8 cellular contexts compared by ENCODE assay signal in the genomic region with DNA sequence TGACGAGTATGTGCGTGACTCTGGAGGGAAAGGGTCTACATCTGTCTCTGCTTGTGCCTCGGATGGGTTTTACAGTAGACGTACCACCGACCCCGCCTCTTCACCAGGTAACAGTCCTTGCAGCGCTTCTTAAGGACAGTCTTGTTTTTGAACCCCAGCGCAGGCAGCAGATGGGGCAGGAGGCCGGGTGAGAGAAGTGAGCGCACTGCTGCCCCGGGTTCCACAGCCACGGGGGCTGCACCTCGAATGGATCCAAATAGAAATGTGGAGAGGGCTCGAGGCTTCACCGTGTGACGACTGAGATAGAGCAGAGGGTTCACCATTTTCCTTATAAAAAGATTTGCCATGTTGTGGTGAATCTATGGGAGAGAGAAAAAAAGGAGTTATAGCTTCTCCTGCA. TPM values are rescaled to one million over a fixed set of nuclear protein-coding genes. Genes with fewer than 3 reads are reported as not detected.
DNase-seq lines count a peak whose midpoint lies in the region; TF ChIP-seq lines count a peak whose summit lies in the region.
"Not testable (repeated sequence)": the region's sequence is repeated elsewhere in the genome, so short reads cannot be mapped to it uniquely, and the experiment has no call there.

No MANE protein-coding gene starts in this region.

- not testable (repeated sequence) for BruUV-seq in PC-9 (replicated peaks; lab: Mats Ljungman, UMichigan)

- H3K27me3 ChIP-seq in GM23248 (replicated peaks; ENCODE audit: insufficient read depth); PC-9 (ENCODE audit: insufficient read depth, low read depth); right atrium auricular region; muscle layer of duodenum (ENCODE audit: low read depth, low read length); skeletal muscle satellite cell (ENCODE audit: control insufficient read depth, insufficient read depth, low read length): not testable (repeated sequence)

- H3K36me3 Mint-ChIP-seq in activated T-helper 1 cell treated with anti-CD3 and anti-CD28 coated beads, Interleukin-12 subunit alpha, Interleukin-12 subunit beta, Interleukin-2, Interleukin-4 antibody, amounts not matched to agents 30 ng/mL and 10 ng/mL and 1 ng/mL, durations not matched to agents 14 hours and 24 hours and 36 hours (ENCODE audit: low read depth), result peaks cover 45% of the 10 kb centered on the region

- peak overlapping the region; percentile 90 for H3K4me3 ChIP-seq in GM23248
- peak overlapping the region; percentile 70 for H3K4me3 ChIP-seq in PC-9
- H3K4me3 ChIP-seq in coronary artery, result peak overlapping the region; percentile 91
- H3K4me3 ChIP-seq in right atrium auricular region, result peak overlapping the region; percentile 88 to 93
- peak overlapping the region; percentile 68 to 96 for H3K4me3 ChIP-seq in muscle layer of duodenum (ENCODE audit: low read depth in 1 of 2, low read length in 2 of 2)
- H3K4me3 ChIP-seq in skeletal muscle satellite cell (ENCODE audit: low read length), result peak overlapping the region; percentile 99

- H3K27ac Mint-ChIP-seq in activated T-helper 1 cell treated with anti-CD3 and anti-CD28 coated beads, Interleukin-12 subunit alpha, Interleukin-12 subunit beta, Interleukin-2, Interleukin-4 antibody, amounts not matched to agents 30 ng/mL and 10 ng/mL and 1 ng/mL, durations not matched to agents 14 hours and 24 hours and 36 hours, result peak overlapping the region; percentile 53

- H3K36me3 ChIP-seq in GM23248 (ENCODE audit: low read depth), result not testable (repeated sequence)
- peaks cover 27% of the 10 kb centered on the region for H3K36me3 ChIP-seq in PC-9 (ENCODE audit: low read depth)
- peaks cover 26% of the 10 kb centered on the region for H3K36me3 ChIP-seq in right atrium auricular region
- peaks cover 15 to 30% of the 10 kb centered on the region in 2 donors for H3K36me3 ChIP-seq in muscle layer of duodenum (ENCODE audit: control insufficient read depth in 1 of 2, insufficient read depth in 2 of 2, low read length in 2 of 2)
- peaks cover 32% of the 10 kb centered on the region for H3K36me3 ChIP-seq in skeletal muscle satellite cell (ENCODE audit: insufficient read depth, low read length)

- not testable (repeated sequence) for H3K9me2 ChIP-seq in GM23248 (ENCODE audit: insufficient read depth); PC-9 (ENCODE audit: insufficient read depth)

- POLR2A ChIA-PET in PC-9 (lab: Charles Lee; ENCODE audit: unreplicated experiment), result interaction anchor here (0.7 kb wide), 1 partner anchor 1455 kb away, joined by 5 read pairs; no protein-coding TSS in a partner anchor

- not testable (repeated sequence) for H3K9me3 Mint-ChIP-seq in activated T-helper 1 cell treated with anti-CD3 and anti-CD28 coated beads, Interleukin-12 subunit alpha, Interleukin-12 subunit beta, Interleukin-2, Interleukin-4 antibody, amounts not matched to agents 30 ng/mL and 10 ng/mL and 1 ng/mL, durations not matched to agents 14 hours and 24 hours and 36 hours

- TF ChIP-seq CTCF in 22Rv1 (IDR thresholded peaks at IDR 0.05); PC-9 (conservative IDR thresholded peaks at IDR 0.05); coronary artery (IDR thresholded peaks at IDR 0.05); right atrium auricular region (IDR thresholded peaks at IDR 0.05): not testable (repeated sequence)

- peaks cover 26% of the 10 kb centered on the region for H3F3A ChIP-seq in GM23248 (ENCODE audit: insufficient read depth)
- H3F3A ChIP-seq in PC-9 (ENCODE audit: insufficient read depth, low read depth), result peaks cover 16% of the 10 kb centered on the region

- 88 to 90% methylated on average over 12 to 16 of the region's 16 CpGs for WGBS in GM23248 (ENCODE audit: low coverage in 1 of 2, low lambda C conversion rate in 2 of 2, missing lambda C conversion rate in 2 of 2), 2 experiments

- CTCF ChIA-PET in PC-9 (lab: Charles Lee), result interaction anchor here (0.6 kb wide), 1 partner anchor 938 kb away, joined by 3 read pairs; no protein-coding TSS in a partner anchor

- H3K4me3 Mint-ChIP-seq in activated T-helper 1 cell treated with anti-CD3 and anti-CD28 coated beads, Interleukin-12 subunit alpha, Interleukin-12 subunit beta, Interleukin-2, Interleukin-4 antibody, amounts not matched to agents 30 ng/mL and 10 ng/mL and 1 ng/mL, durations not matched to agents 14 hours and 24 hours and 36 hours, result peak overlapping the region; percentile 78

- peak overlapping the region; percentile 82 for H3K9ac ChIP-seq in GM23248
- H3K9ac ChIP-seq in skeletal muscle satellite cell (ENCODE audit: low read depth, low read length), result peak overlapping the region; percentile 97

- not testable (repeated sequence) for H2AFZ ChIP-seq in GM23248
- H2AFZ ChIP-seq in PC-9, result peak overlapping the region; percentile 92; the same call in 1 of the 2 replicates

- H3K27ac ChIP-seq in 22Rv1, result peak overlapping the region; percentile 84; the same call in 1 of the 2 replicates
- peak overlapping the region; percentile 40; the same call in 1 of the 2 replicates for H3K27ac ChIP-seq in GM23248
- not testable (repeated sequence) for H3K27ac ChIP-seq in PC-9, coronary artery, right atrium auricular region
- peak overlapping the region; percentile 5 for H3K27ac ChIP-seq in muscle layer of duodenum (ENCODE audit: low read length)

- peak overlapping the region; percentile 82 for H3K4me2 ChIP-seq in GM23248 (ENCODE audit: unreplicated experiment)
- H3K4me2 ChIP-seq in PC-9, result peak overlapping the region; percentile 89
- H3K4me2 ChIP-seq in skeletal muscle satellite cell (ENCODE audit: low read length), result peak overlapping the region; percentile 93

- not testable (repeated sequence) for H3K9me3 ChIP-seq in GM23248 (ENCODE audit: low read depth); PC-9 (ENCODE audit: insufficient read depth, low read depth); right atrium auricular region; muscle layer of duodenum (ENCODE audit: control insufficient read depth in 1 of 2, low read length in 2 of 2); skeletal muscle satellite cell (replicated peaks; ENCODE audit: low read length)

- H4K20me1 ChIP-seq in GM23248 (ENCODE audit: insufficient read depth), result not testable (repeated sequence)
- H4K20me1 ChIP-seq in PC-9 (ENCODE audit: insufficient read depth), result peaks cover 15% of the 10 kb centered on the region

- in situ Hi-C loops in GM23248 (cut with MboI), result not testable (repeated sequence)

- H3K27me3 Mint-ChIP-seq in activated T-helper 1 cell treated with anti-CD3 and anti-CD28 coated beads, Interleukin-12 subunit alpha, Interleukin-12 subunit beta, Interleukin-2, Interleukin-4 antibody, amounts not matched to agents 30 ng/mL and 10 ng/mL and 1 ng/mL, durations not matched to agents 14 hours and 24 hours and 36 hours (ENCODE audit: insufficient read depth), result not testable (repeated sequence)

- peaks cover 56% of the 10 kb centered on the region for H3K79me2 ChIP-seq in GM23248 (ENCODE audit: insufficient read depth)
- H3K79me2 ChIP-seq in PC-9 (ENCODE audit: low read depth), result peaks cover 59% of the 10 kb centered on the region

- H3K4me1 Mint-ChIP-seq in activated T-helper 1 cell treated with anti-CD3 and anti-CD28 coated beads, Interleukin-12 subunit alpha, Interleukin-12 subunit beta, Interleukin-2, Interleukin-4 antibody, amounts not matched to agents 30 ng/mL and 10 ng/mL and 1 ng/mL, durations not matched to agents 14 hours and 24 hours and 36 hours (ENCODE audit: low read depth), result peaks cover 61% of the 10 kb centered on the region

- intact Hi-C loops in PC-9 (cut with micrococcal nuclease; ENCODE audit: unreplicated experiment), result not testable (repeated sequence)
- intact Hi-C loops in activated T-helper 1 cell treated with anti-CD3 and anti-CD28 coated beads, Interleukin-12 subunit alpha, Interleukin-12 subunit beta, Interleukin-2, Interleukin-4 antibody, amounts not matched to agents 30 ng/mL and 10 ng/mL and 1 ng/mL, durations not matched to agents 14 hours and 24 hours and 36 hours (cut with micrococcal nuclease), result loop anchor here (10.0 kb wide), 5 partner anchors 164 to 1324 kb away; a partner anchor contains a TSS

- not testable (repeated sequence) for DNase-seq in GM23248; PC-9; activated T-helper 1 cell treated with anti-CD3 and anti-CD28 coated beads, Interleukin-12 subunit alpha, Interleukin-12 subunit beta, Interleukin-2, Interleukin-4 antibody, amounts not matched to agents 30 ng/mL and 10 ng/mL and 1 ng/mL, durations not matched to agents 14 hours and 24 hours and 36 hours (ENCODE audit: low spot score); coronary artery (ENCODE audit: low spot score); right atrium auricular region (ENCODE audit: low spot score)

- H3K4me1 ChIP-seq in GM23248 (ENCODE audit: insufficient read depth) (peaks cover 27% of the 10 kb centered on the region), PC-9 (replicated peaks; ENCODE audit: insufficient read depth) (peaks cover 19% of the 10 kb centered on the region), right atrium auricular region (peaks cover under 1 to 37% of the 10 kb centered on the region in 2 donors), muscle layer of duodenum (ENCODE audit: control insufficient read depth in 1 of 2, insufficient read depth in 2 of 2, low read length in 2 of 2) (peaks cover 0 to 23% of the 10 kb centered on the region in 2 donors), skeletal muscle satellite cell (ENCODE audit: control insufficient read depth, insufficient read depth, low read length) (peaks cover 55% of the 10 kb centered on the region)

RNA-seq across cellular contexts. Expression of a gene that starts 1.0 kb away (rescaled TPM):
- total RNA-seq in GM23248 (2014; rRNA removed; shearing (Covaris generic)), result 30.9 and 33.9 TPM in 2 replicates
- 140 and 147 TPM in 2 replicates for polyA plus RNA-seq in GM23248 (2016; fragmentation: Nextera tagmentation; extraction: Ambion mirVana)
- total RNA-seq in PC-9 (2021) (143 and 145 TPM in 2 replicates), right atrium auricular region (10 to 100 TPM; 40.5 to 41.2 TPM)
- 109 and 118 TPM in 2 replicates for total RNA-seq in activated T-helper 1 cell treated with anti-CD3 and anti-CD28 coated beads, Interleukin-12 subunit alpha, Interleukin-12 subunit beta, Interleukin-2, Interleukin-4 antibody, amounts not matched to agents 30 ng/mL and 10 ng/mL and 1 ng/mL, durations not matched to agents 14 hours and 24 hours and 36 hours
- 54.8 and 71.0 TPM in 2 replicates for total RNA-seq in skeletal muscle satellite cell (2012; rRNA removed)

RNA-seq across cellular contexts. Expression of a gene that starts 2.6 kb away (rescaled TPM):
- total RNA-seq in GM23248 (2014; rRNA removed; shearing (Covaris generic)), result 34.7 and 39.6 TPM in 2 replicates
- polyA plus RNA-seq in GM23248 (2016; fragmentation: Nextera tagmentation; extraction: Ambion mirVana), result 103 and 106 TPM in 2 replicates
- total RNA-seq in PC-9 (2021) (153 and 163 TPM in 2 replicates), right atrium auricular region (100 to 1,000 TPM; 130 to 135 TPM)
- 40.3 and 41.5 TPM in 2 replicates for total RNA-seq in activated T-helper 1 cell treated with anti-CD3 and anti-CD28 coated beads, Interleukin-12 subunit alpha, Interleukin-12 subunit beta, Interleukin-2, Interleukin-4 antibody, amounts not matched to agents 30 ng/mL and 10 ng/mL and 1 ng/mL, durations not matched to agents 14 hours and 24 hours and 36 hours
- 28.8 and 35.5 TPM in 2 replicates for total RNA-seq in skeletal muscle satellite cell (2012; rRNA removed)
